8 cellular contexts compared by ENCODE assay signal in the genomic region with DNA sequence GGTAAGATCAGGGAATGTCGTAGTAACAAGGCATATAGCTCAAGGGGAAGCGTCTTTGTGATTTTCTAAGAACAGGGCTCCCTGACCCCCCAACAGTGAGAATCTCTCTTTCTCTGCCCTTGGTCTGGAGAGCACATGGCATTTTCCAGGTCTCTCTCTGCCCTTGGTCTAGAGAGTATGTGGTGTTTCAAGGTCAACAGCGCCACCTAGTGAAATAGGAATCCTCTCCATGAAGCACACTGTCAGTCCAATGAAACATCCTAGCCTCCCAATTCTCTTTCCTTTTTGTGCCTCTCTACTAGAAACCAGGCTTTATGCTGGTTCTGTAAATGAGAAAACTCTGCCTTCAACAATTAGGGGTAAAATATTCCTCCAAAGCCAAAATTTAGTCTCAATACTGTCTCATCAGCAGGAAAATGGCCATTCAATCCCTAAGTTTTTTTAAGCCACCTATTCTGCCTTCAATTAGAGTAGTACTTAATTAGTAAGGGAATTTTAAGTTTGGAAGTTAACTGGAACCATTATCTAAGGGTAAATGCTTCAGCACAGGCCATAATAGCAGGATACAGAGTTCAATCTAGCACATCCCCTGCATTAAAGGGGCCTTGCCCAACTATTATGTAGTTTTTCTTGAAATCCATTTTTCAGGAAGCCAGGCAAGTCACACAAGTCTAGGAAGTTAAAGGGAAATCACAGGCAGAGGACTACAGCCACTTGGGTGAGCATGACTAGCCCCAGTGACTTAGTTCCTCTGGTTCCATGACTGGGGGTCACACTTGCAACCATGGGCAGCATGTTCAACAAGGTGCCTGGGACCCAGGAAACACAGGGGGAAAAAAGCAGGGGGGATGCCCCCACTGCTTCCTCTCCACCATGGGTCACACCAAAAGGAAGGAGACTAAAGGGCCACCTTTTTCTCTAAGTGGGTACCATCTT. TPM values are rescaled to one million over a fixed set of nuclear protein-coding genes. Genes with fewer than 3 reads are reported as not detected.
A peak's percentile ranks its signal among the peaks of the same experiment; 100 is the strongest.
DNase-seq lines count a peak whose midpoint lies in the region; ATAC-seq and TF ChIP-seq lines count a peak whose summit lies in the region.

No MANE protein-coding gene starts in this region.

- no peak for TF ChIP-seq POLR2A in spleen (IDR thresholded peaks at IDR 0.05)

- no peaks in the 10 kb centered on the region for H3K27me3 Mint-ChIP-seq in activated CD4-positive, alpha-beta T cell treated with anti-CD3 and anti-CD28 coated beads, Interleukin-2, amount 10 ng/mL, durations not matched to agents 7 days and 5 days

- POLR2A ChIA-PET in activated CD4-positive, alpha-beta T cell treated with anti-CD3 and anti-CD28 coated beads, Interleukin-2, amount 10 ng/mL, durations not matched to agents 7 days and 5 days (lab: Charles Lee) = no interaction called here

- H3K4me3 ChIP-seq in spleen = no peak overlapping the region

- no peaks in the 10 kb centered on the region for H3K27me3 ChIP-seq in spleen (replicated peaks in 1 of 7)

- CTCF ChIA-PET in activated CD4-positive, alpha-beta T cell treated with anti-CD3 and anti-CD28 coated beads, Interleukin-2, amount 10 ng/mL, durations not matched to agents 7 days and 5 days (lab: Charles Lee) = interaction anchor here (0.6 to 0.7 kb wide), 3 partner anchors 53 to 760 kb away, joined by 3 to 4 read pairs (median 3); no protein-coding TSS in a partner anchor

- peaks cover 27% of the 10 kb centered on the region for H3K9me3 Mint-ChIP-seq in activated CD4-positive, alpha-beta T cell treated with anti-CD3 and anti-CD28 coated beads, Interleukin-2, amount 10 ng/mL, durations not matched to agents 7 days and 5 days

- peaks cover 0 to 58% (median 5%) of the 10 kb centered on the region in 6 donors for H3K36me3 ChIP-seq in spleen

- ATAC-seq in Right ventricle myocardium inferior = peak; percentile 60
- ATAC-seq in HG03520 (IDR thresholded peaks at IDR 0.05; ENCODE audit: unreplicated experiment) = no peak

- H3K27ac ChIP-seq in spleen = no peak overlapping the region

- H3K36me3 Mint-ChIP-seq in activated CD4-positive, alpha-beta T cell treated with anti-CD3 and anti-CD28 coated beads, Interleukin-2, amount 10 ng/mL, durations not matched to agents 7 days and 5 days (ENCODE audit: low read depth) = peaks cover 48% of the 10 kb centered on the region

- intact Hi-C loops in Right ventricle myocardium inferior (cut with DNase I) (loop anchor here (2.0 kb wide), 1 partner anchor 771 kb away; no protein-coding TSS in a partner anchor), cardiac septum (cut with DNase I) (loop anchor here (10.0 kb wide), 2 partner anchors 193 to 773 kb away; no protein-coding TSS in a partner anchor), spleen (cut with DNase I; ENCODE audit: low total_unique reads) (no loop called here)

- no peak for DNase-seq in Right ventricle myocardium inferior (ENCODE audit: missing footprints)
- DNase-seq in cardiac septum (ENCODE audit: low spot score) = no peak
- peak; percentile 17 for DNase-seq in NCI-H226
- DNase-seq in activated CD4-positive, alpha-beta T cell treated with anti-CD3 and anti-CD28 coated beads, Interleukin-2, amount 10 ng/mL, durations not matched to agents 7 days and 5 days = peak; percentile 50
- peak; percentile 40 for DNase-seq in germinal center (ENCODE audit: low spot score)
- no peak for DNase-seq in spleen
- DNase-seq in hypothalamus (lab: John Stamatoyannopoulos, UW) = no peak

- 71 to 92% (median 78%) methylated on average over 3 of the region's 3 CpGs for WGBS in spleen, 5 donors

- no peak overlapping the region for H3K27ac Mint-ChIP-seq in activated CD4-positive, alpha-beta T cell treated with anti-CD3 and anti-CD28 coated beads, Interleukin-2, amount 10 ng/mL, durations not matched to agents 7 days and 5 days

- H3K4me3 Mint-ChIP-seq in activated CD4-positive, alpha-beta T cell treated with anti-CD3 and anti-CD28 coated beads, Interleukin-2, amount 10 ng/mL, durations not matched to agents 7 days and 5 days = no peak overlapping the region

- peak in 9 of 11 experiments; percentile 32 to 67 (median 52) for TF ChIP-seq CTCF in spleen (IDR thresholded peaks at IDR 0.05 in 8 of 11, conservative IDR thresholded peaks at IDR 0.05 in 3 of 11)

- peaks cover 1% of the 10 kb centered on the region for H3K4me1 Mint-ChIP-seq in activated CD4-positive, alpha-beta T cell treated with anti-CD3 and anti-CD28 coated beads, Interleukin-2, amount 10 ng/mL, durations not matched to agents 7 days and 5 days

- H3K4me1 ChIP-seq in spleen = peaks cover 0 to 6% (median 0%) of the 10 kb centered on the region in 6 donors

- H3K9me3 ChIP-seq in spleen = peaks cover 2 to 72% (median 48%) of the 10 kb centered on the region in 8 donors

RNA-seq across cellular contexts. Expression of a gene that starts 12.4 kb away (rescaled TPM):
- total RNA-seq in Right ventricle myocardium inferior (48.4 TPM), cardiac septum (47.1 TPM), spleen (100 to 1,000 TPM in 1 of 7 donors, 10 to 100 TPM in 6; 54.5 to 115 (median 70.7) TPM)
- total RNA-seq in activated CD4-positive, alpha-beta T cell treated with anti-CD3 and anti-CD28 coated beads, Interleukin-2, amount 10 ng/mL, durations not matched to agents 7 days and 5 days = 10 to 100 TPM; 60.5 to 66.3 TPM
- polyA plus RNA-seq in spleen = 10 to 100 TPM; 11.6 to 15.0 (median 11.8) TPM

RNA-seq across cellular contexts. Expression of a gene that starts 39.0 kb away (rescaled TPM):
- 45.3 TPM for total RNA-seq in Right ventricle myocardium inferior
- total RNA-seq in cardiac septum = 65.2 TPM
- total RNA-seq in activated CD4-positive, alpha-beta T cell treated with anti-CD3 and anti-CD28 coated beads, Interleukin-2, amount 10 ng/mL, durations not matched to agents 7 days and 5 days = 10 to 100 TPM; 27.3 to 34.7 TPM
- total RNA-seq in spleen = 10 to 100 TPM; 33.3 to 46.0 (median 40.1) TPM
- polyA plus RNA-seq in spleen = 10 to 100 TPM; 40.6 to 66.7 (median 65.5) TPM

RNA-seq across cellular contexts. Expression of a gene that starts 44.2 kb away (rescaled TPM):
- 823 TPM for total RNA-seq in Right ventricle myocardium inferior
- total RNA-seq in cardiac septum = 615 TPM
- 1,000 to 10,000 TPM; 1,398 to 1,634 TPM for total RNA-seq in activated CD4-positive, alpha-beta T cell treated with anti-CD3 and anti-CD28 coated beads, Interleukin-2, amount 10 ng/mL, durations not matched to agents 7 days and 5 days
- 1,000 to 10,000 TPM; 1,238 to 2,185 (median 1,486) TPM for total RNA-seq in spleen
- polyA plus RNA-seq in spleen = 1,000 to 10,000 TPM; 4,194 to 5,056 (median 4,968) TPM

Comparison
In these comparisons a context has a peak if more than half of its experiments do, and no peak if none do; other contexts are left out.
1. DNase-seq: peak in NCI-H226 (single experiment), activated CD4-positive, alpha-beta T cell treated with anti-CD3 and anti-CD28 coated beads, Interleukin-2, amount 10 ng/mL, durations not matched to agents 7 days and 5 days (single experiment) and germinal center (single experiment); none in Right ventricle myocardium inferior (single experiment), cardiac septum (single experiment), spleen (single experiment) and hypothalamus (0 of 51).